ENCODE assay signal across 9 cellular contexts in genomic region chr3:51682079-51682478, GRCh38. TPM values are rescaled to one million over a fixed set of nuclear protein-coding genes. Genes with fewer than 3 reads are reported as not detected.
A peak's percentile ranks its signal among the peaks of the same experiment; 100 is the strongest.
DNase-seq lines count a peak whose midpoint lies in the region; ATAC-seq, FAIRE-seq and TF ChIP-seq lines count a peak whose summit lies in the region.
"Had no signal": no experiment of that assay in that cellular context is flagged by ENCODE, and none has a peak within 500 bp of the region (broad histone marks: within the 10 kb centered on the region; RNA-seq: fewer than 3 reads in every experiment).

No MANE protein-coding gene starts in this region.

- peak overlapping the region; percentile 29 for H3K27ac Mint-ChIP-seq in activated T-cell treated with anti-CD3 and anti-CD28 coated beads, Interleukin-2, amount 50 U/mL, for 72 hours

- TF ChIP-seq CTCF in neutrophil (IDR thresholded peaks at IDR 0.05) = peak; percentile 95

- no peaks in the 10 kb centered on the region for H3K9me3 Mint-ChIP-seq in activated T-cell treated with anti-CD3 and anti-CD28 coated beads, Interleukin-2, amount 50 U/mL, for 72 hours

- DNase-seq in DMS79 (lab: John Stamatoyannopoulos, UW) = peak; percentile 3
- peak; percentile 80 for DNase-seq in HT-29 (ENCODE audit: low spot score)
- DNase-seq in RCC 7860 (ENCODE audit: low spot score) = peak; percentile 74
- peak; percentile 79 for DNase-seq in activated T-cell treated with anti-CD3 and anti-CD28 coated beads, Interleukin-2, amount 50 U/mL, for 72 hours
- DNase-seq in fibroblast of peridontal ligament (ENCODE audit: extremely low read depth) = peak; percentile 86

- 34% methylated on average over 4 of the region's 4 CpGs for WGBS in thymus

- peak; percentile 74 for FAIRE-seq in RCC 7860 (lab: Jason Lieb, UNC)

- no peak overlapping the region for H3K4me3 ChIP-seq in neutrophil (ENCODE audit: low read depth in 1 of 2, low read length in 1 of 2)
- H3K4me3 ChIP-seq in thymus (ENCODE audit: low read length) = no peak overlapping the region

- peak overlapping the region; percentile 12 to 56 for H3K4me3 Mint-ChIP-seq in activated T-cell treated with anti-CD3 and anti-CD28 coated beads, Interleukin-2, amount 50 U/mL, for 72 hours

- H3K9me3 ChIP-seq in neutrophil (no peaks in the 10 kb centered on the region), thymus (ENCODE audit: control insufficient read depth) (no peaks in the 10 kb centered on the region)

- peaks cover 4 to 16% of the 10 kb centered on the region in 2 donors for H3K36me3 Mint-ChIP-seq in activated T-cell treated with anti-CD3 and anti-CD28 coated beads, Interleukin-2, amount 50 U/mL, for 72 hours (ENCODE audit: insufficient read depth in 2 of 2)

- no peaks in the 10 kb centered on the region for H3K27me3 ChIP-seq in neutrophil
- no peaks in the 10 kb centered on the region for H3K27me3 ChIP-seq in thymus (ENCODE audit: control insufficient read depth, insufficient read depth)

- peak; percentile 81 for ATAC-seq in GM21390 (IDR thresholded peaks at IDR 0.05; ENCODE audit: unreplicated experiment)
- ATAC-seq in activated T-cell treated with anti-CD3 and anti-CD28 coated beads, Interleukin-2, amount 50 U/mL, for 72 hours (replicated peaks in 1 of 2) = peak; percentile 79

- H3K27ac ChIP-seq in neutrophil (peak overlapping the region; percentile 52), thymus (ENCODE audit: low read depth) (peak overlapping the region; percentile 56)

- H3K36me3 ChIP-seq in neutrophil (peaks cover 11% of the 10 kb centered on the region), thymus (ENCODE audit: control insufficient read depth, insufficient read depth) (peaks cover 17% of the 10 kb centered on the region)

- H3K4me1 ChIP-seq in neutrophil (ENCODE audit: control insufficient read depth in 1 of 2, insufficient read depth in 1 of 2, low read depth in 1 of 2, low read length in 1 of 2) = peaks cover 27 to 33% of the 10 kb centered on the region in 2 experiments
- peaks cover 19% of the 10 kb centered on the region for H3K4me1 ChIP-seq in thymus (ENCODE audit: control insufficient read depth, insufficient read depth, low read length)

- peaks cover 84% of the 10 kb centered on the region for H3K4me1 Mint-ChIP-seq in activated T-cell treated with anti-CD3 and anti-CD28 coated beads, Interleukin-2, amount 50 U/mL, for 72 hours (ENCODE audit: low read depth)

- no peaks in the 10 kb centered on the region for H3K27me3 Mint-ChIP-seq in activated T-cell treated with anti-CD3 and anti-CD28 coated beads, Interleukin-2, amount 50 U/mL, for 72 hours (ENCODE audit: low read depth)

RNA-seq across cellular contexts. Expression of gene TEX264, which starts 11.0 kb away (rescaled TPM):
- total RNA-seq in HT-29 (2014; rRNA removed; shearing (Covaris generic)) = 41.0 and 44.2 TPM in 2 replicates
- 10 to 100 TPM; 37.8 to 48.0 TPM for total RNA-seq in activated T-cell treated with anti-CD3 and anti-CD28 coated beads, Interleukin-2, amount 50 U/mL, for 72 hours
- 61.1 TPM for polyA plus RNA-seq in thymus

RNA-seq across cellular contexts. Expression of gene GRM2, which starts 24.8 kb away (rescaled TPM):
- 0.21 TPM in 1 of 2 replicates, not detected in the other for total RNA-seq in HT-29 (2014; rRNA removed; shearing (Covaris generic))
- total RNA-seq in activated T-cell treated with anti-CD3 and anti-CD28 coated beads, Interleukin-2, amount 50 U/mL, for 72 hours = 1 to 10 TPM in 1 of 2 donors, under 1 TPM in 1; 0.48 to 2.0 TPM
- polyA plus RNA-seq in thymus = 0.91 TPM
- total RNA-seq: skeletal muscle tissue had no signal

Comparison
In these comparisons a context has a peak if more than half of its experiments do, and no peak if none do; other contexts are left out.
1. DNase-seq: peak in every context shown above with its lines; median percentile 86 in fibroblast of peridontal ligament; 80 in HT-29; 79 in activated T-cell treated with anti-CD3 and anti-CD28 coated beads, Interleukin-2, amount 50 U/mL, for 72 hours; 74 in RCC 7860; 3 in DMS79.